ENCODE assay signal across 1 cellular context in the genomic region with DNA sequence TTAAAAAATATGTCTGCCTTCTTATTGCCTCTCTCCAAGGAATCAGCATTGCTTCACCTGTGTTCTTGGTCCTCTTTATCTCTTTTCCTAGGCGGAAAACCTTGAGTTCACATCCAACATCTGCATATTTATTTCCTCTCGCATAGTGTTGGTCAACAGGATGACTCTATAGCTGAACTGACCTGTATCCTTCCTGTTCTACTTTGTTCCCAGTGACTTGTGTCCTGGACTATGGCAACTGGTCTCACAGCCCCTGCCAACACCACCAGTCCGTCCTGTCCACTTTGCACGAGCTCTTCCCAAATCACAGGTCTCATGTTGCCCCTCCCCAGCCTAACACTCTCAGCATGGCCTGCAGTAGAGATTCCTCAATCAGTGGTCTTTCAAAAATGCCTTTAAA.
TF ChIP-seq lines count a peak whose summit lies in the region.

No MANE protein-coding gene starts in this region.

TF ChIP-seq in A549, 52 proteins besides CTCF, POLR2A, EP300 and RAD21 (continued from another document):
- TF ChIP-seq MAX (IDR thresholded peaks at IDR 0.05) = no peak
- TF ChIP-seq ZNF302 (CRISPR knock-in tag; IDR thresholded peaks at IDR 0.05) = no peak
- no peak for TF ChIP-seq TFCP2L1 (CRISPR knock-in tag; IDR thresholded peaks at IDR 0.05)
- no peak for TF ChIP-seq SMC3 (IDR thresholded peaks at IDR 0.05)
- TF ChIP-seq POLR2AphosphoS2 (conservative IDR thresholded peaks at IDR 0.05; ENCODE audit: low read length) = no peak
- no peak for TF ChIP-seq NPAS2 (CRISPR knock-in tag; IDR thresholded peaks at IDR 0.05; ENCODE audit: borderline replicate concordance)
- TF ChIP-seq, protein P1, sequence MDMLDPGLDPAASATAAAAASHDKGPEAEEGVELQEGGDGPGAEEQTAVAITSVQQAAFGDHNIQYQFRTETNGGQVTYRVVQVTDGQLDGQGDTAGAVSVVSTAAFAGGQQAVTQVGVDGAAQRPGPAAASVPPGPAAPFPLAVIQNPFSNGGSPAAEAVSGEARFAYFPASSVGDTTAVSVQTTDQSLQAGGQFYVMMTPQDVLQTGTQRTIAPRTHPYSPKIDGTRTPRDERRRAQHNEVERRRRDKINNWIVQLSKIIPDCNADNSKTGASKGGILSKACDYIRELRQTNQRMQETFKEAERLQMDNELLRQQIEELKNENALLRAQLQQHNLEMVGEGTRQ (IDR thresholded peaks at IDR 0.05) = no peak
- no peak for TF ChIP-seq ATOH8 (CRISPR knock-in tag; IDR thresholded peaks at IDR 0.05; ENCODE audit: low read depth)
- no peak for TF ChIP-seq PHF8 (IDR thresholded peaks at IDR 0.05; ENCODE audit: borderline replicate concordance, low read depth)
- no peak for TF ChIP-seq SREBF2 (IDR thresholded peaks at IDR 0.05)
- TF ChIP-seq CBX8 (IDR thresholded peaks at IDR 0.05) = no peak
